In the genomic region with DNA sequence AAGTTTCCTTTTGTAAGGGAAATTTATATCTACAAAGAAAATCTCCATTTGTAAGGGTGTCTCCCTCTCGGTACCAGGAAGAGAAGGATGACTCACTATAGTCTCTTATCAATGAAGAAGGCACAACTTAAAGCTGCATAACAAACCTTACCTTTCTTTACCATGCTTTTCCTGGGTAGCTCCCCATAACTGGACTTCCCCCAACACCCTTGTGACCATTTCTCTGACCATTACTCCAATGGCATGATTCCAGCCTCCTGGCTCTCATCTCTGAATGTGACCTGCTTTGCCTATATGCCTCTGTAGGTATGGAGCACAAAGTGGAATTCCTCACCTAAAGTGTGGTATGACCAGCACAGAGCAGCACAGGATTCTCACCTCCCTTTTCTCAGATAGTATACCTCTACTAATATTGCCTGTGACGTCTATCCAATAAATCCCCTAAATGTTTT, we compare ENCODE assay signal across 33 cellular contexts.
DNase-seq lines count a peak whose midpoint lies in the region; ATAC-seq and TF ChIP-seq lines count a peak whose summit lies in the region.
"Had no signal": no experiment of that assay in that cellular context is flagged by ENCODE, and none has a peak within 500 bp of the region (broad histone marks: within the 10 kb centered on the region; RNA-seq: fewer than 3 reads in every experiment).

No MANE protein-coding gene starts in this region.

- H3K27me3 Mint-ChIP-seq in endodermal cell (ENCODE audit: insufficient read depth), result no peaks in the 10 kb centered on the region
- H3K27me3 Mint-ChIP-seq: activated B cell treated with CpG ODN at 0.5 μM for 24 hours had no signal

- no peaks in the 10 kb centered on the region for H3K79me1 ChIP-seq in neuronal stem cell (ENCODE audit: low read depth, low read length)

- no peak overlapping the region for H2BK15ac ChIP-seq in neuronal stem cell (ENCODE audit: low read length)

- peak overlapping the region; percentile 81 for H3K27ac Mint-ChIP-seq in endodermal cell
- H3K27ac Mint-ChIP-seq: activated B cell treated with CpG ODN at 0.5 μM for 24 hours; activated naive CD8-positive, alpha-beta T cell treated with anti-CD3 and anti-CD28 coated beads for 36 hours; CD8-positive, alpha-beta T cell; HFFc6; natural killer cell treated with Interleukin-12 subunit alpha and Interleukin-12 subunit beta and Interleukin-15 and Interleukin-18, amount 100 ng/mL, for 72 hours had no signal

- peaks cover 44% of the 10 kb centered on the region for H3K4me1 ChIP-seq in PC-9 (replicated peaks; ENCODE audit: insufficient read depth)
- peaks cover 12% of the 10 kb centered on the region for H3K4me1 ChIP-seq in endodermal cell (ENCODE audit: control insufficient read depth, insufficient read depth, low read length)
- no peaks in the 10 kb centered on the region for H3K4me1 ChIP-seq in neuronal stem cell (ENCODE audit: control insufficient read depth in 2 of 2, insufficient read depth in 1 of 2, low read depth in 1 of 2, low read length in 2 of 2)
- H3K4me1 ChIP-seq: breast epithelium had no signal

- H2AK5ac ChIP-seq in neuronal stem cell (ENCODE audit: low read depth, low read length), result no peak overlapping the region

- H3K9me3 Mint-ChIP-seq in endodermal cell, result no peaks in the 10 kb centered on the region
- H3K9me3 Mint-ChIP-seq: activated B cell treated with CpG ODN at 0.5 μM for 24 hours; activated naive CD8-positive, alpha-beta T cell treated with anti-CD3 and anti-CD28 coated beads for 36 hours; CD8-positive, alpha-beta T cell; HFFc6; natural killer cell treated with Interleukin-12 subunit alpha and Interleukin-12 subunit beta and Interleukin-15 and Interleukin-18, amount 100 ng/mL, for 72 hours had no signal

- H3K18ac ChIP-seq in neuronal stem cell (ENCODE audit: low read length), result no peak overlapping the region

- TF ChIP-seq CTCF in PC-9 (conservative IDR thresholded peaks at IDR 0.05) (no peak), endodermal cell (conservative IDR thresholded peaks at IDR 0.05) (no peak), dorsolateral prefrontal cortex (IDR thresholded peaks at IDR 0.05 in 54 of 56, conservative IDR thresholded peaks at IDR 0.05 in 2 of 56; ENCODE audit: low read depth in 1 of 56, partially characterized antibody in 56 of 56) (no peak)

- no peaks in the 10 kb centered on the region for H3K36me3 ChIP-seq in H7 (replicated peaks; ENCODE audit: control insufficient read depth, insufficient read depth, low read length)
- H3K36me3 ChIP-seq in PC-9 (ENCODE audit: low read depth), result no peaks in the 10 kb centered on the region
- H3K36me3 ChIP-seq in endodermal cell (ENCODE audit: control insufficient read depth, insufficient read depth, low read length), result no peaks in the 10 kb centered on the region
- H3K36me3 ChIP-seq in neuronal stem cell (replicated peaks in 1 of 2; ENCODE audit: control insufficient read depth in 2 of 2, insufficient read depth in 2 of 2, low read length in 2 of 2), result no peaks in the 10 kb centered on the region
- H3K36me3 ChIP-seq: BE2C, breast epithelium, colonic mucosa, MG63, transverse colon had no signal

- H2BK12ac ChIP-seq in neuronal stem cell (ENCODE audit: low read length), result no peak overlapping the region

- H4K8ac ChIP-seq in neuronal stem cell (ENCODE audit: low read depth, low read length), result no peak overlapping the region

- H3K4me3 ChIP-seq in H7 (ENCODE audit: insufficient read depth, low read depth, low read length), result no peak overlapping the region
- no peak overlapping the region for H3K4me3 ChIP-seq in PC-9
- H3K4me3 ChIP-seq in endodermal cell (ENCODE audit: low read length), result no peak overlapping the region
- H3K4me3 ChIP-seq in neuronal stem cell (ENCODE audit: low read length in 2 of 2), result no peak overlapping the region
- H3K4me3 ChIP-seq in dorsolateral prefrontal cortex, result no peak overlapping the region
- H3K4me3 ChIP-seq: breast epithelium, colonic mucosa, lung, MG63, transverse colon had no signal

- H3K4me2 ChIP-seq in PC-9 (peak overlapping the region; percentile 32; the same call in 1 of the 2 replicates), neuronal stem cell (ENCODE audit: insufficient read depth, low read length, poor library complexity, severe bottlenecking) (no peak overlapping the region)

- H3K79me2 ChIP-seq in PC-9 (ENCODE audit: low read depth), result no peaks in the 10 kb centered on the region

- no peak overlapping the region for H2BK5ac ChIP-seq in neuronal stem cell (ENCODE audit: low read length)

- no peaks in the 10 kb centered on the region for H3K36me3 Mint-ChIP-seq in endodermal cell (ENCODE audit: low read depth)
- H3K36me3 Mint-ChIP-seq: activated naive CD8-positive, alpha-beta T cell treated with anti-CD3 and anti-CD28 coated beads for 36 hours; CD8-positive, alpha-beta T cell; natural killer cell treated with Interleukin-12 subunit alpha and Interleukin-12 subunit beta and Interleukin-15 and Interleukin-18, amount 100 ng/mL, for 72 hours had no signal

- H4K91ac ChIP-seq in neuronal stem cell (ENCODE audit: low read depth, low read length, poor library complexity), result no peak overlapping the region

- no peak overlapping the region for H3K23ac ChIP-seq in neuronal stem cell (ENCODE audit: low read depth, low read length, poor library complexity)

- CTCF ChIA-PET in PC-9 (lab: Charles Lee), result no interaction called here

- H2AFZ ChIP-seq in PC-9, result no peak overlapping the region
- H2AFZ ChIP-seq in neuronal stem cell (ENCODE audit: low read length), result no peak overlapping the region

- H3K9ac ChIP-seq in endodermal cell (ENCODE audit: extremely low read depth, low read length, poor library complexity, severe bottlenecking) (no peak overlapping the region), neuronal stem cell (ENCODE audit: low read depth, low read length, poor library complexity) (no peak overlapping the region)

- POLR2A ChIA-PET in PC-9 (lab: Charles Lee; ENCODE audit: unreplicated experiment), result no interaction called here

- H3K14ac ChIP-seq in neuronal stem cell (ENCODE audit: low read length), result no peak overlapping the region

- WGBS in endodermal cell (ENCODE audit: insufficient coverage in 1 of 2, insufficient read length in 1 of 2), 2 experiments, result 67 to 100% methylated on average over 1 to 2 of the region's 2 CpGs
- WGBS in neuronal stem cell (ENCODE audit: extremely low coverage in 2 of 2, insufficient read length in 2 of 2, insufficient replicate concordance in 1 of 2), 2 donors, result no CpG with 5 or more reads among the region's 2 CpGs

- no peak overlapping the region for H3K4me3 Mint-ChIP-seq in endodermal cell
- H3K4me3 Mint-ChIP-seq: activated B cell treated with CpG ODN at 0.5 μM for 24 hours; activated naive CD8-positive, alpha-beta T cell treated with anti-CD3 and anti-CD28 coated beads for 36 hours; CD8-positive, alpha-beta T cell; HFFc6; natural killer cell treated with Interleukin-12 subunit alpha and Interleukin-12 subunit beta and Interleukin-15 and Interleukin-18, amount 100 ng/mL, for 72 hours had no signal

- ATAC-seq in left colon, result peak; percentile 23
- ATAC-seq in GM18861 (IDR thresholded peaks at IDR 0.05; ENCODE audit: unreplicated experiment), result no peak
- ATAC-seq: CD8-positive, alpha-beta T cell; natural killer cell treated with Interleukin-12 subunit alpha and Interleukin-12 subunit beta and Interleukin-15 and Interleukin-18, amount 100 ng/mL, for 72 hours had no signal

- H2BK120ac ChIP-seq in neuronal stem cell (ENCODE audit: low read depth, low read length), result no peak overlapping the region

- intact Hi-C loops in PC-9 (cut with micrococcal nuclease; ENCODE audit: unreplicated experiment), result loop anchor here (5.0 kb wide), 2 partner anchors 128 to 167 kb away; no protein-coding TSS in a partner anchor
- intact Hi-C loops in left colon (cut with DNase I, micrococcal nuclease), result no loop called here
- intact Hi-C loops in dorsolateral prefrontal cortex (cut with DNase I), result no loop called here

- H3K27ac ChIP-seq in PC-9 (no peak overlapping the region), endodermal cell (ENCODE audit: low read depth, low read length) (no peak overlapping the region), neuronal stem cell (replicated peaks; ENCODE audit: low read length) (no peak overlapping the region), dorsolateral prefrontal cortex (no peak overlapping the region)
- H3K27ac ChIP-seq: breast epithelium, colonic mucosa, transverse colon had no signal

- H3K27me3 ChIP-seq in H7 (ENCODE audit: control insufficient read depth, insufficient read depth, low read length), result no peaks in the 10 kb centered on the region
- no peaks in the 10 kb centered on the region for H3K27me3 ChIP-seq in PC-9 (ENCODE audit: insufficient read depth, low read depth)
- H3K27me3 ChIP-seq in endodermal cell (ENCODE audit: control insufficient read depth, insufficient read depth, low read length, poor library complexity, severe bottlenecking), result no peaks in the 10 kb centered on the region
- H3K27me3 ChIP-seq in neuronal stem cell (ENCODE audit: control insufficient read depth in 3 of 3, insufficient read depth in 3 of 3, low read depth in 1 of 3, low read length in 3 of 3), result no peaks in the 10 kb centered on the region
- no peaks in the 10 kb centered on the region for H3K27me3 ChIP-seq in dorsolateral prefrontal cortex
- H3K27me3 ChIP-seq: BE2C, breast epithelium, colonic mucosa, MG63, transverse colon had no signal

- no peaks in the 10 kb centered on the region for H3K9me2 ChIP-seq in PC-9 (ENCODE audit: insufficient read depth)

- H3K4me1 Mint-ChIP-seq in endodermal cell, result peaks cover 53% of the 10 kb centered on the region
- H3K4me1 Mint-ChIP-seq: activated B cell treated with CpG ODN at 0.5 μM for 24 hours; activated naive CD8-positive, alpha-beta T cell treated with anti-CD3 and anti-CD28 coated beads for 36 hours had no signal

- no peaks in the 10 kb centered on the region for H3K9me3 ChIP-seq in PC-9 (ENCODE audit: insufficient read depth, low read depth)
- no peaks in the 10 kb centered on the region for H3K9me3 ChIP-seq in endodermal cell (ENCODE audit: control insufficient read depth, low read length)
- no peaks in the 10 kb centered on the region for H3K9me3 ChIP-seq in neuronal stem cell (replicated peaks in 1 of 2; ENCODE audit: control insufficient read depth in 2 of 2, insufficient read depth in 1 of 2, low read depth in 1 of 2, low read length in 2 of 2)
- H3K9me3 ChIP-seq: BE2C, breast epithelium, colonic mucosa, MG63, transverse colon had no signal

- H3K4ac ChIP-seq in neuronal stem cell (ENCODE audit: low read length), result no peak overlapping the region

- no TSS peak for BruUV-seq in PC-9 (replicated peaks; lab: Mats Ljungman, UMichigan)

- DNase-seq in H7, result peak; percentile 18
- DNase-seq in PC-9, result peak in 1 of 2 experiments; percentile 44
- DNase-seq in endodermal cell, result peak; percentile 64
- DNase-seq in left colon, result no peak
- DNase-seq in neuronal stem cell (ENCODE audit: low spot score), result no peak
- no peak for DNase-seq in NCI-H2196 treated with DMSO at 0.1 percent for 48 hours (lab: John Stamatoyannopoulos, UW; ENCODE audit: unreplicated experiment)
- no peak for DNase-seq in dorsolateral prefrontal cortex
- DNase-seq: activated B cell treated with CpG ODN at 0.5 μM for 24 hours; activated CD4-positive, alpha-beta T cell treated with anti-CD3 and anti-CD28 coated beads, Interleukin-2, amount 50 U/mL, for 1 hour; activated effector memory CD4-positive, alpha-beta T cell treated with Interleukin-2 at 50 U/mL for 16 hours; activated naive CD8-positive, alpha-beta T cell treated with anti-CD3 and anti-CD28 coated beads for 36 hours; activated T-cell treated with anti-CD3 and anti-CD28 coated beads, Interleukin-2, amount 50 U/mL, for 1 hour; anterior cingulate cortex; BE2C; CD8-positive, alpha-beta T cell; colonic mucosa; effector CD8-positive, alpha-beta T cell; HFFc6; KG1; MG63; NCI-H1105 treated with DMSO at 0.1 percent for 48 hours; NCI-H187 treated with DMSO at 0.1 percent for 48 hours; NCI-H2227 treated with DMSO at 0.1 percent for 48 hours; NCI-H69; SHP77 treated with DMSO at 0.1 percent for 48 hours; stimulated activated CD4-positive, alpha-beta T cell treated with anti-CD3 and anti-CD28 coated beads, Interleukin-4, amount 100 ng/mL, for 4 hours; SW 1271; T-helper 9 cell; transverse colon had no signal

- no peaks in the 10 kb centered on the region for H4K20me1 ChIP-seq in PC-9 (ENCODE audit: insufficient read depth)

- peaks cover 30% of the 10 kb centered on the region for H3F3A ChIP-seq in PC-9 (ENCODE audit: insufficient read depth, low read depth)

Comparison
In these comparisons a context has a peak if more than half of its experiments do, and no peak if none do; other contexts are left out.
1. DNase-seq: peak in H7 (single experiment) and endodermal cell (single experiment); none in left colon (0 of 2), neuronal stem cell (single experiment), NCI-H2196 treated with DMSO at 0.1 percent for 48 hours (single experiment) and dorsolateral prefrontal cortex (0 of 10).